In the genomic region with DNA sequence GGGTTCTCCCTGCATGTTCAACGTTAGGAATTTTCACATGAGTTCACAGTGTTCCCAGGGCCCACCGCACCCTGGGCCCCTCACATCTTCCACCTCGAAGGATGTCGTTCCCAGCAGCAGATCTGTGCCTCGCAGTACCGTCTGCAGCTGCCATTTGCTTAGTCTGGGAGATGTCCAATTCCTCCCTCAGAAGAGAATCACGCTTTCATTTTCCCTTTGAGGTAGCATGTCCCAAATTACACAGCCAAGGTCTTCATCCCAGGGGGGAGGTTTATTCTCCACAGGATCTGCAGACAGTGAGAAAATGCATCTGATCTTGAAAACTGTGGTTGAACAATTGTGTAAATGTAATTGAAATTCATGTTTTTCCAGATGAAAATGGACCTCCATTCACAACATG, we compare ENCODE assay signal across 1 cellular context.
TF ChIP-seq lines count a peak whose summit lies in the region.

No MANE protein-coding gene starts in this region.

TF ChIP-seq in IMR-90, 13 proteins besides CTCF, POLR2A, EP300 and RAD21:
- TF ChIP-seq BHLHE40 (IDR thresholded peaks at IDR 0.05; ENCODE audit: low read depth, low read length) (no peak), RFX5 (IDR thresholded peaks at IDR 0.05; ENCODE audit: low read depth, low read length) (no peak), MAFK (IDR thresholded peaks at IDR 0.05; ENCODE audit: low read depth, low read length) (no peak), ELK1 (IDR thresholded peaks at IDR 0.05; ENCODE audit: borderline replicate concordance, low read depth, low read length) (no peak), MXI1 (IDR thresholded peaks at IDR 0.05; ENCODE audit: borderline replicate concordance, low read depth, low read length) (no peak), CEBPB (IDR thresholded peaks at IDR 0.05; ENCODE audit: low read depth, low read length) (no peak), RCOR1 (IDR thresholded peaks at IDR 0.05; ENCODE audit: insufficient replicate concordance, low read length) (no peak)
